In the genomic region with DNA sequence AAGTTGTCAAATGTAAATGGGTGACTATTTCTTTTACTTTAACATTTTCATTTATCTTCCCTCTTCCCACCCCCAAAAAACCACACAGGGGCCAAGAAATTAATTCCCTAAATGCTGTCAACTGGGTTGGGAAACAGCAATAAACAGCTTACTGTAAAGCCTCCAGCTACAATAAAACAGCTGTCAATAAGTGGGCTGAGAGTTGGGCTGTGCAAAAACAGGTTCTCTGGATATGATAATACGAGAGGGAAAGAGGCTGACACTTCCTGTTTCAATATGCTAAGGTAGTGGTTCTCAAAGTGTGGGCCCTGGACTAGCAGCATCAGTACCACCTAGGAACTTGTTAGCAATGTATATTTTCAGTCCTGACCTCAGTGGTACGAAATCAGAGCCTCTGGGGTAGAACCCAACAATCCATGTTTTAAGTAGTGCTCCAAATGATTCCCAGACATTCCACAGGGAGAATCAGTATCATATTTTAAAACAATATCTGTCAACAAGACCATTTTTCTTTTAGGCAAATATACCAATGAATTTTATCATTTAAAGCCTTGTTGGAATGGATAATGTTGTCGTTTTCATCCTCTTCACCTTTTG, we compare ENCODE assay signal across 13 cellular contexts. TPM values are rescaled to one million over a fixed set of nuclear protein-coding genes. Genes with fewer than 3 reads are reported as not detected.
A peak's percentile ranks its signal among the peaks of the same experiment; 100 is the strongest.
DNase-seq lines count a peak whose midpoint lies in the region; ATAC-seq and TF ChIP-seq lines count a peak whose summit lies in the region.
"Had no signal": no experiment of that assay in that cellular context is flagged by ENCODE, and none has a peak within 500 bp of the region (broad histone marks: within the 10 kb centered on the region; RNA-seq: fewer than 3 reads in every experiment).

No MANE protein-coding gene starts in this region.

- H4K91ac ChIP-seq in mesenchymal stem cell (ENCODE audit: low read length): peak overlapping the region; percentile 50

- TF ChIP-seq EP300 in gastroesophageal sphincter (IDR thresholded peaks at IDR 0.05): no peak

- DNase-seq in NCI-H1694 (lab: John Stamatoyannopoulos, UW) (peak; percentile 32), mesenchymal stem cell (peak; percentile 7), T-cell (no peak), MG63 (no peak)
- no peak for DNase-seq in activated CD4-positive, alpha-beta memory T cell treated with anti-CD3 and anti-CD28 coated beads, Interleukin-2, amount 10 ng/mL, durations not matched to agents 7 days and 5 days
- DNase-seq: effector memory CD8-positive, alpha-beta T cell; NCI-H187 treated with DMSO at 0.1 percent for 48 hours had no signal

- H3K4me3 ChIP-seq in mesenchymal stem cell (ENCODE audit: insufficient read depth in 1 of 2, low read depth in 1 of 2, low read length in 2 of 2): peak overlapping the region in 1 of 2 experiments; percentile 49
- H3K4me3 ChIP-seq in gastroesophageal sphincter: no peak overlapping the region
- no peak overlapping the region for H3K4me3 ChIP-seq in MG63
- H3K4me3 ChIP-seq: GM23338, skin epidermis had no signal

- no peak overlapping the region for H2BK12ac ChIP-seq in mesenchymal stem cell (ENCODE audit: low read length in 2 of 2)

- no peaks in the 10 kb centered on the region for H3K9me3 Mint-ChIP-seq in T-cell
- no peaks in the 10 kb centered on the region for H3K9me3 Mint-ChIP-seq in activated CD4-positive, alpha-beta memory T cell treated with anti-CD3 and anti-CD28 coated beads, Interleukin-2, amount 10 ng/mL, durations not matched to agents 7 days and 5 days
- H3K9me3 Mint-ChIP-seq: GM23338 had no signal

- H2BK5ac ChIP-seq in mesenchymal stem cell (ENCODE audit: low read depth, low read length, poor library complexity, severe bottlenecking): no peak overlapping the region

- H2AK5ac ChIP-seq in mesenchymal stem cell (ENCODE audit: low read length, severe bottlenecking): no peak overlapping the region

- POLR2A ChIA-PET in T-cell (lab: Charles Lee): no interaction called here
- POLR2A ChIA-PET in activated CD4-positive, alpha-beta memory T cell treated with anti-CD3 and anti-CD28 coated beads, Interleukin-2, amount 10 ng/mL, durations not matched to agents 7 days and 5 days (lab: Charles Lee): no interaction called here

- H3K27me3 ChIP-seq in mesenchymal stem cell (ENCODE audit: control insufficient read depth in 1 of 2, insufficient read depth in 1 of 2, low read length in 2 of 2) (no peaks in the 10 kb centered on the region), gastroesophageal sphincter (no peaks in the 10 kb centered on the region), MG63 (no peaks in the 10 kb centered on the region)

- H3K36me3 ChIP-seq in mesenchymal stem cell (ENCODE audit: control insufficient read depth in 1 of 2, insufficient read depth in 2 of 2, low read depth in 1 of 2, low read length in 2 of 2) (no peaks in the 10 kb centered on the region), gastroesophageal sphincter (no peaks in the 10 kb centered on the region), MG63 (no peaks in the 10 kb centered on the region)

- no peak overlapping the region for H3K14ac ChIP-seq in mesenchymal stem cell (ENCODE audit: low read length in 2 of 2)

- peaks cover 7 to 11% (median 7%) of the 10 kb centered on the region in 3 donors for H3K4me1 Mint-ChIP-seq in T-cell
- H3K4me1 Mint-ChIP-seq in activated CD4-positive, alpha-beta memory T cell treated with anti-CD3 and anti-CD28 coated beads, Interleukin-2, amount 10 ng/mL, durations not matched to agents 7 days and 5 days: no peaks in the 10 kb centered on the region

- no peak overlapping the region for H3K4me2 ChIP-seq in mesenchymal stem cell (ENCODE audit: low read length, poor library complexity, severe bottlenecking)
- H3K4me2 ChIP-seq: GM23338 had no signal

- peaks cover 0 to 4% of the 10 kb centered on the region in 2 donors for H3K27me3 Mint-ChIP-seq in T-cell
- peaks cover 2% of the 10 kb centered on the region for H3K27me3 Mint-ChIP-seq in activated CD4-positive, alpha-beta memory T cell treated with anti-CD3 and anti-CD28 coated beads, Interleukin-2, amount 10 ng/mL, durations not matched to agents 7 days and 5 days
- H3K27me3 Mint-ChIP-seq: effector memory CD8-positive, alpha-beta T cell had no signal

- H3K9ac ChIP-seq in mesenchymal stem cell (ENCODE audit: low read length): peak overlapping the region; percentile 62

- TF ChIP-seq CTCF in gastroesophageal sphincter (IDR thresholded peaks at IDR 0.05): no peak

- CTCF ChIA-PET in T-cell (lab: Charles Lee): no interaction called here
- CTCF ChIA-PET in activated CD4-positive, alpha-beta memory T cell treated with anti-CD3 and anti-CD28 coated beads, Interleukin-2, amount 10 ng/mL, durations not matched to agents 7 days and 5 days (lab: Charles Lee): no interaction called here

- H2AFZ ChIP-seq in mesenchymal stem cell (ENCODE audit: low read depth, low read length): no peak overlapping the region
- H2AFZ ChIP-seq: GM23338 had no signal

- ATAC-seq in GM18498 (IDR thresholded peaks at IDR 0.05; ENCODE audit: unreplicated experiment) (peak; percentile 70), GM21423 (IDR thresholded peaks at IDR 0.05; ENCODE audit: unreplicated experiment) (peak; percentile 65), T-cell (replicated peaks in 1 of 4) (no peak), gastroesophageal sphincter (no peak)
- ATAC-seq: effector memory CD8-positive, alpha-beta T cell; GM23338 had no signal

- H3K36me3 Mint-ChIP-seq in T-cell: no peaks in the 10 kb centered on the region
- H3K36me3 Mint-ChIP-seq in activated CD4-positive, alpha-beta memory T cell treated with anti-CD3 and anti-CD28 coated beads, Interleukin-2, amount 10 ng/mL, durations not matched to agents 7 days and 5 days (ENCODE audit: low read depth): no peaks in the 10 kb centered on the region
- H3K36me3 Mint-ChIP-seq: activated naive CD8-positive, alpha-beta T cell had no signal

- no peaks in the 10 kb centered on the region for H3K9me3 ChIP-seq in mesenchymal stem cell (ENCODE audit: control insufficient read depth, low read length)
- H3K9me3 ChIP-seq in gastroesophageal sphincter: no peaks in the 10 kb centered on the region
- H3K9me3 ChIP-seq in MG63: no peaks in the 10 kb centered on the region

- no peak overlapping the region for H3K27ac Mint-ChIP-seq in T-cell
- no peak overlapping the region for H3K27ac Mint-ChIP-seq in activated CD4-positive, alpha-beta memory T cell treated with anti-CD3 and anti-CD28 coated beads, Interleukin-2, amount 10 ng/mL, durations not matched to agents 7 days and 5 days
- H3K27ac Mint-ChIP-seq: activated naive CD8-positive, alpha-beta T cell; effector memory CD8-positive, alpha-beta T cell; GM23338 had no signal

- no peak overlapping the region for H2BK120ac ChIP-seq in mesenchymal stem cell (ENCODE audit: low read depth, low read length)

- no peak overlapping the region for H2BK15ac ChIP-seq in mesenchymal stem cell (ENCODE audit: low read depth, poor library complexity, severe bottlenecking)

- H4K8ac ChIP-seq in mesenchymal stem cell (ENCODE audit: low read length): peak overlapping the region; percentile 49

- H3K27ac ChIP-seq in mesenchymal stem cell (ENCODE audit: low read length, poor library complexity, severe bottlenecking) (no peak overlapping the region), gastroesophageal sphincter (no peak overlapping the region)
- H3K27ac ChIP-seq: skin epidermis had no signal

- H3K79me1 ChIP-seq in mesenchymal stem cell (replicated peaks; ENCODE audit: low read length, poor library complexity, severe bottlenecking): peaks cover 6% of the 10 kb centered on the region

- no peaks in the 10 kb centered on the region for H3K4me1 ChIP-seq in mesenchymal stem cell (ENCODE audit: control insufficient read depth, insufficient read depth, low read depth, low read length)
- peaks cover 0 to 68% (median 0%) of the 10 kb centered on the region in 3 donors for H3K4me1 ChIP-seq in gastroesophageal sphincter

- H3K4me3 Mint-ChIP-seq in T-cell: no peak overlapping the region
- no peak overlapping the region for H3K4me3 Mint-ChIP-seq in activated CD4-positive, alpha-beta memory T cell treated with anti-CD3 and anti-CD28 coated beads, Interleukin-2, amount 10 ng/mL, durations not matched to agents 7 days and 5 days
- H3K4me3 Mint-ChIP-seq: activated naive CD8-positive, alpha-beta T cell; effector memory CD8-positive, alpha-beta T cell; GM23338 had no signal

- WGBS in mesenchymal stem cell: 58% methylated on average over 2 of the region's 3 CpGs
- 69 to 79% methylated on average over 2 to 3 of the region's 3 CpGs for WGBS in gastroesophageal sphincter (ENCODE audit: low coverage in 1 of 2), 2 donors

- H3K23ac ChIP-seq in mesenchymal stem cell (ENCODE audit: low read length in 2 of 2): no peak overlapping the region

- peak overlapping the region in 1 of 2 experiments; percentile 11 for H3K18ac ChIP-seq in mesenchymal stem cell (ENCODE audit: low read depth in 1 of 2, low read length in 2 of 2)

- no peak for TF ChIP-seq POLR2A in gastroesophageal sphincter (IDR thresholded peaks at IDR 0.05)

- H3K4ac ChIP-seq in mesenchymal stem cell (ENCODE audit: low read depth in 1 of 2, low read length in 2 of 2): no peak overlapping the region

RNA-seq across cellular contexts. Expression of a gene that starts 8.4 kb away (rescaled TPM):
- 3.8 TPM for polyA plus RNA-seq in mesenchymal stem cell (2013, experiment 1 of 2)
- polyA plus RNA-seq in mesenchymal stem cell (2013, experiment 2 of 2): 4.1 TPM
- total RNA-seq in T-cell (1 to 10 TPM in 1 of 5 donors, under 1 TPM in 4; 0.38 to 1.3 (median 0.53) TPM), gastroesophageal sphincter (100 to 1,000 TPM in 1 of 4 donors, 10 to 100 TPM in 3; 52.9 to 141 (median 56.5) TPM)
- total RNA-seq in activated CD4-positive, alpha-beta memory T cell treated with anti-CD3 and anti-CD28 coated beads, Interleukin-2, amount 10 ng/mL, durations not matched to agents 7 days and 5 days: under 1 TPM in 1 of 2 experiments, not detected in 1; 0.05 TPM
- 0.62 and 1.9 TPM in 2 replicates for total RNA-seq in MG63 (2014; rRNA removed; shearing (Covaris generic); ENCODE audit: low replicate concordance)

Comparison
In these comparisons a context has a peak if more than half of its experiments do, and no peak if none do; other contexts are left out.
1. ATAC-seq: peak in GM18498 (single experiment) and GM21423 (single experiment); none in T-cell (0 of 4) and gastroesophageal sphincter (single experiment).
2. DNase-seq: peak in NCI-H1694 (single experiment) and mesenchymal stem cell (single experiment); none in T-cell (0 of 34), activated CD4-positive, alpha-beta memory T cell treated with anti-CD3 and anti-CD28 coated beads, Interleukin-2, amount 10 ng/mL, durations not matched to agents 7 days and 5 days (single experiment) and MG63 (single experiment).
3. RNA of a gene that starts 8.4 kb away (total RNA-seq): 52.9 to 141 TPM in gastroesophageal sphincter; 0.62 to 1.9 TPM in MG63, 0.38 to 1.3 TPM in T-cell and 0.05 TPM in activated CD4-positive, alpha-beta memory T cell treated with anti-CD3 and anti-CD28 coated beads, Interleukin-2, amount 10 ng/mL, durations not matched to agents 7 days and 5 days; every median in the first group is over 10 times any median in the second.